8 cellular contexts compared by ENCODE assay signal in genomic region chr1:63524166-63524565, GRCh38. TPM values are rescaled to one million over a fixed set of nuclear protein-coding genes. Genes with fewer than 3 reads are reported as not detected.
A peak's percentile ranks its signal among the peaks of the same experiment; 100 is the strongest.
DNase-seq lines count a peak whose midpoint lies in the region; ATAC-seq, FAIRE-seq and TF ChIP-seq lines count a peak whose summit lies in the region.

No MANE protein-coding gene starts in this region.

- H3K36me3 Mint-ChIP-seq in activated T-cell treated with anti-CD3 and anti-CD28 coated beads, Interleukin-2, amount 50 U/mL, for 4 hours (ENCODE audit: insufficient read depth), result peaks cover 5% of the 10 kb centered on the region
- peaks cover 4% of the 10 kb centered on the region for H3K36me3 Mint-ChIP-seq in activated T-helper 2 cell treated with anti-CD3 and anti-CD28 coated beads, Interferon-gamma antibody, Interleukin-2, Interleukin-4, amounts not matched to agents 10 μg/mL and 5 μg/mL and 100 μg/mL, durations not matched to agents 14 hours and 24 hours and 36 hours (ENCODE audit: low read depth)

- peaks cover 27% of the 10 kb centered on the region for H3K4me1 Mint-ChIP-seq in activated T-cell treated with anti-CD3 and anti-CD28 coated beads, Interleukin-2, amount 50 U/mL, for 4 hours (ENCODE audit: low read depth)
- peaks cover 34% of the 10 kb centered on the region for H3K4me1 Mint-ChIP-seq in activated T-helper 2 cell treated with anti-CD3 and anti-CD28 coated beads, Interferon-gamma antibody, Interleukin-2, Interleukin-4, amounts not matched to agents 10 μg/mL and 5 μg/mL and 100 μg/mL, durations not matched to agents 14 hours and 24 hours and 36 hours (ENCODE audit: low read depth)

- 50 to 58% methylated on average over 4 of the region's 4 CpGs for WGBS in thyroid gland, 2 donors

- H3K27ac ChIP-seq in keratinocyte (ENCODE audit: control insufficient read depth, insufficient read depth, low read length), result peak overlapping the region; percentile 92
- peak overlapping the region in 2 of 3 donors; percentile 93 to 94 for H3K27ac ChIP-seq in thyroid gland

- no peaks in the 10 kb centered on the region for H3K27me3 Mint-ChIP-seq in activated T-cell treated with anti-CD3 and anti-CD28 coated beads, Interleukin-2, amount 50 U/mL, for 4 hours (ENCODE audit: low read depth)
- no peaks in the 10 kb centered on the region for H3K27me3 Mint-ChIP-seq in activated T-helper 2 cell treated with anti-CD3 and anti-CD28 coated beads, Interferon-gamma antibody, Interleukin-2, Interleukin-4, amounts not matched to agents 10 μg/mL and 5 μg/mL and 100 μg/mL, durations not matched to agents 14 hours and 24 hours and 36 hours (ENCODE audit: low read depth)

- no peak for FAIRE-seq in keratinocyte (lab: Jason Lieb, UNC)

- H3K4me2 ChIP-seq in keratinocyte (ENCODE audit: control insufficient read depth, extremely low read depth, insufficient read depth, low read depth, low read length), result peak overlapping the region; percentile 79

- peaks cover 14% of the 10 kb centered on the region for H3K79me2 ChIP-seq in keratinocyte (ENCODE audit: control insufficient read depth, insufficient read depth, low read length)

- H3K9me3 ChIP-seq in keratinocyte (ENCODE audit: control insufficient read depth, low read depth, low read length) (no peaks in the 10 kb centered on the region), thyroid gland (no peaks in the 10 kb centered on the region)

- H3K9ac ChIP-seq in keratinocyte (ENCODE audit: control insufficient read depth, extremely low read depth, insufficient read depth, low read length), result peak overlapping the region; percentile 87

- H3K9me1 ChIP-seq in keratinocyte (ENCODE audit: control insufficient read depth, extremely low read depth, insufficient read depth, low read length), result no peaks in the 10 kb centered on the region

- H3K9me3 Mint-ChIP-seq in activated T-cell treated with anti-CD3 and anti-CD28 coated beads, Interleukin-2, amount 50 U/mL, for 4 hours, result no peaks in the 10 kb centered on the region
- H3K9me3 Mint-ChIP-seq in activated T-helper 2 cell treated with anti-CD3 and anti-CD28 coated beads, Interferon-gamma antibody, Interleukin-2, Interleukin-4, amounts not matched to agents 10 μg/mL and 5 μg/mL and 100 μg/mL, durations not matched to agents 14 hours and 24 hours and 36 hours, result no peaks in the 10 kb centered on the region

- DNase-seq in activated T-cell treated with anti-CD3 and anti-CD28 coated beads, Interleukin-2, amount 50 U/mL, for 4 hours, result no peak
- DNase-seq in activated T-cell treated with anti-CD3 and anti-CD28 coated beads, Interleukin-2, amount 50 U/mL, for 1 hour, result no peak
- DNase-seq in activated T-helper 2 cell treated with anti-CD3 and anti-CD28 coated beads, Interferon-gamma antibody, Interleukin-2, Interleukin-4, amounts not matched to agents 10 μg/mL and 5 μg/mL and 100 μg/mL, durations not matched to agents 14 hours and 24 hours and 36 hours (ENCODE audit: low spot score), result no peak
- DNase-seq in keratinocyte (ENCODE audit: low read depth, low spot score) (no peak), thyroid gland (no peak), hypothalamus (lab: John Stamatoyannopoulos, UW) (no peak), AG08395 (ENCODE audit: low spot score) (no peak)

- no peaks in the 10 kb centered on the region for H4K20me1 ChIP-seq in keratinocyte (ENCODE audit: control insufficient read depth, extremely low read depth, insufficient read depth, low read length)

- no peak for ATAC-seq in activated T-cell treated with anti-CD3 and anti-CD28 coated beads, Interleukin-2, amount 50 U/mL, for 4 hours
- no peak for ATAC-seq in HG02852 (IDR thresholded peaks at IDR 0.05; ENCODE audit: unreplicated experiment)

- H2AFZ ChIP-seq in keratinocyte (ENCODE audit: control insufficient read depth, low read length), result peak overlapping the region; percentile 100

- peaks cover 17% of the 10 kb centered on the region for H3K4me1 ChIP-seq in keratinocyte (ENCODE audit: control insufficient read depth, extremely low read depth, insufficient read depth, low read length)
- H3K4me1 ChIP-seq in thyroid gland, result peaks cover 7 to 14% of the 10 kb centered on the region in 2 donors

- H3K27ac Mint-ChIP-seq in activated T-helper 2 cell treated with anti-CD3 and anti-CD28 coated beads, Interferon-gamma antibody, Interleukin-2, Interleukin-4, amounts not matched to agents 10 μg/mL and 5 μg/mL and 100 μg/mL, durations not matched to agents 14 hours and 24 hours and 36 hours, result no peak overlapping the region

- no peaks in the 10 kb centered on the region for H3K27me3 ChIP-seq in keratinocyte (ENCODE audit: control insufficient read depth, extremely low read depth, insufficient read depth, low read length)
- H3K27me3 ChIP-seq in thyroid gland, result no peaks in the 10 kb centered on the region

- peak overlapping the region; percentile 96 for H3K4me3 Mint-ChIP-seq in activated T-cell treated with anti-CD3 and anti-CD28 coated beads, Interleukin-2, amount 50 U/mL, for 4 hours
- peak overlapping the region; percentile 97 for H3K4me3 Mint-ChIP-seq in activated T-helper 2 cell treated with anti-CD3 and anti-CD28 coated beads, Interferon-gamma antibody, Interleukin-2, Interleukin-4, amounts not matched to agents 10 μg/mL and 5 μg/mL and 100 μg/mL, durations not matched to agents 14 hours and 24 hours and 36 hours (ENCODE audit: low read depth)

- intact Hi-C loops in activated T-helper 2 cell treated with anti-CD3 and anti-CD28 coated beads, Interferon-gamma antibody, Interleukin-2, Interleukin-4, amounts not matched to agents 10 μg/mL and 5 μg/mL and 100 μg/mL, durations not matched to agents 14 hours and 24 hours and 36 hours (cut with micrococcal nuclease), result loop anchor here (10.0 kb wide), 1 partner anchor 1089 kb away; the partner anchor contains the start of gene USP1
- intact Hi-C loops in thyroid gland (cut with DNase I), result no loop called here

- TF ChIP-seq CTCF in keratinocyte (optimal IDR thresholded peaks at IDR 0.05 in 1 of 3, IDR thresholded peaks at IDR 0.05 in 1 of 3, conservative IDR thresholded peaks at IDR 0.05 in 1 of 3; ENCODE audit: extremely low read depth in 1 of 3, insufficient read depth in 2 of 3, low read length in 3 of 3) (no peak), thyroid gland (IDR thresholded peaks at IDR 0.05) (no peak)

- dilution Hi-C loops in keratinocyte (cut with MboI; ENCODE audit: extremely low pct_ligation_motif_present, low sequenced_read_pairs), result no loop called here

- H3K4me3 ChIP-seq in keratinocyte (ENCODE audit: control insufficient read depth in 2 of 3, extremely low read depth in 1 of 3, insufficient read depth in 2 of 3, low read depth in 1 of 3, low read length in 3 of 3) (peak overlapping the region; percentile 47 to 97 (median 84)), thyroid gland (replicated peaks in 1 of 3) (peak overlapping the region in 1 of 3 donors; percentile 55)

- H3K36me3 ChIP-seq in keratinocyte (ENCODE audit: control insufficient read depth in 2 of 2, extremely low read depth in 1 of 2, insufficient read depth in 2 of 2, low read length in 2 of 2), result no peaks in the 10 kb centered on the region
- peaks cover 0 to 4% of the 10 kb centered on the region in 2 donors for H3K36me3 ChIP-seq in thyroid gland

- TF ChIP-seq POLR2A in thyroid gland (IDR thresholded peaks at IDR 0.05), result no peak

RNA-seq across cellular contexts. Expression of gene EFCAB7, which starts 0.8 kb away (rescaled TPM):
- 1 to 10 TPM; 4.3 to 6.9 (median 6.8) TPM for total RNA-seq in activated T-cell treated with anti-CD3 and anti-CD28 coated beads, Interleukin-2, amount 50 U/mL, for 4 hours
- total RNA-seq in activated T-helper 2 cell treated with anti-CD3 and anti-CD28 coated beads, Interferon-gamma antibody, Interleukin-2, Interleukin-4, amounts not matched to agents 10 μg/mL and 5 μg/mL and 100 μg/mL, durations not matched to agents 14 hours and 24 hours and 36 hours, result 6.5 and 6.6 TPM in 2 replicates
- polyA plus RNA-seq in keratinocyte, result 1.4 to 4.9 TPM (median 3.1 TPM) in 3 replicates
- 6.0 TPM for polyA plus RNA-seq in keratinocyte (2011; ENCODE audit: low read depth)
- 1.7 and 3.1 TPM in 2 replicates for polyA plus RNA-seq in keratinocyte (2011; cell fraction: cytosol; rRNA removed)
- polyA plus RNA-seq in keratinocyte (2011; cell fraction: nucleus; rRNA removed), result 4.8 and 7.6 TPM in 2 replicates
- polyA plus RNA-seq in keratinocyte (2012; ENCODE audit: low replicate concordance), result 2.1 and 2.8 TPM in 2 replicates
- polyA minus RNA-seq in keratinocyte, result 0.82 to 5.1 TPM in 2 of 3 replicates, not detected in the other
- not detected for polyA minus RNA-seq in keratinocyte (2011; cell fraction: cytosol; rRNA and poly(A)+ RNA removed)
- 1.7 and 2.6 TPM in 2 replicates for polyA minus RNA-seq in keratinocyte (2011; cell fraction: nucleus; rRNA and poly(A)+ RNA removed)
- 10 to 100 TPM in 2 of 4 donors, 1 to 10 TPM in 2; 8.3 to 11.7 (median 10.0) TPM for total RNA-seq in thyroid gland

RNA-seq across cellular contexts. Expression of gene ITGB3BP, which starts 1.1 kb away (rescaled TPM):
- total RNA-seq in activated T-cell treated with anti-CD3 and anti-CD28 coated beads, Interleukin-2, amount 50 U/mL, for 4 hours, result 10 to 100 TPM; 29.7 to 33.8 (median 32.9) TPM
- 49.3 and 52.2 TPM in 2 replicates for total RNA-seq in activated T-helper 2 cell treated with anti-CD3 and anti-CD28 coated beads, Interferon-gamma antibody, Interleukin-2, Interleukin-4, amounts not matched to agents 10 μg/mL and 5 μg/mL and 100 μg/mL, durations not matched to agents 14 hours and 24 hours and 36 hours
- polyA plus RNA-seq in keratinocyte, result 6.9 to 19.5 TPM (median 10.0 TPM) in 3 replicates
- 7.3 TPM for polyA plus RNA-seq in keratinocyte (2011; ENCODE audit: low read depth)
- polyA plus RNA-seq in keratinocyte (2011; cell fraction: cytosol; rRNA removed), result 6.7 and 12.9 TPM in 2 replicates
- polyA plus RNA-seq in keratinocyte (2011; cell fraction: nucleus; rRNA removed), result 6.6 and 9.9 TPM in 2 replicates
- polyA plus RNA-seq in keratinocyte (2012; ENCODE audit: low replicate concordance), result 11.7 and 14.0 TPM in 2 replicates
- polyA minus RNA-seq in keratinocyte, result 0.69 to 4.8 TPM (median 1.4 TPM) in 3 replicates
- not detected for polyA minus RNA-seq in keratinocyte (2011; cell fraction: cytosol; rRNA and poly(A)+ RNA removed)
- 2.5 and 3.9 TPM in 2 replicates for polyA minus RNA-seq in keratinocyte (2011; cell fraction: nucleus; rRNA and poly(A)+ RNA removed)
- total RNA-seq in thyroid gland, result 10 to 100 TPM; 15.0 to 19.6 (median 19.5) TPM
